Comparison of ENCODE assay signal across 25 cellular contexts in genomic region chr11:113814181-113814580, GRCh38. TPM values are rescaled to one million over a fixed set of nuclear protein-coding genes. Genes with fewer than 3 reads are reported as not detected.
"Had no signal": no experiment of that assay in that cellular context is flagged by ENCODE, and none has a peak within 500 bp of the region (broad histone marks: within the 10 kb centered on the region; RNA-seq: fewer than 3 reads in every experiment).

No MANE protein-coding gene starts in this region.

- H3K4me3 ChIP-seq: hepatocyte, psoas muscle, sigmoid colon, skin epidermis, stomach, thoracic aorta, transverse colon had no signal

- H3K9me3 ChIP-seq: psoas muscle, sigmoid colon, stomach, thoracic aorta, transverse colon had no signal

- H3K4me1 Mint-ChIP-seq: central memory CD8-positive, alpha-beta T cell; naive thymus-derived CD8-positive, alpha-beta T cell had no signal

- H3K27ac ChIP-seq: hepatocyte, psoas muscle, sigmoid colon, skin epidermis, stomach, thoracic aorta, transverse colon had no signal

- H2AFZ ChIP-seq: hepatocyte had no signal

- H3K4me3 Mint-ChIP-seq: central memory CD8-positive, alpha-beta T cell; effector memory CD8-positive, alpha-beta T cell; naive thymus-derived CD8-positive, alpha-beta T cell had no signal

- H3K27me3 Mint-ChIP-seq: central memory CD8-positive, alpha-beta T cell; effector memory CD8-positive, alpha-beta T cell; naive thymus-derived CD8-positive, alpha-beta T cell had no signal

- H3K27ac Mint-ChIP-seq: naive thymus-derived CD8-positive, alpha-beta T cell had no signal

- H3K4me2 ChIP-seq: hepatocyte had no signal

- H3K27me3 ChIP-seq: hepatocyte, sigmoid colon, stomach, transverse colon had no signal

- DNase-seq: cortex of kidney; effector memory CD8-positive, alpha-beta T cell; foreskin melanocyte; head of caudate nucleus; kidney glomerular epithelial cell; naive thymus-derived CD8-positive, alpha-beta T cell; psoas muscle; sigmoid colon; stimulated activated CD4-positive, alpha-beta T cell treated with anti-CD3 and anti-CD28 coated beads, Interleukin-2, amount 100 ng/mL, for 24 hours; stimulated activated CD4-positive, alpha-beta T cell treated with anti-CD3 and anti-CD28 coated beads, Interleukin-4, amount 100 ng/mL, for 4 hours; stimulated activated naive CD4-positive, alpha-beta T cell; stomach; substantia nigra; transverse colon had no signal

- H3K4me1 ChIP-seq: psoas muscle, sigmoid colon, stomach, transverse colon had no signal

- H3K79me2 ChIP-seq: hepatocyte had no signal

- ATAC-seq: effector memory CD8-positive, alpha-beta T cell; naive thymus-derived CD8-positive, alpha-beta T cell; psoas muscle had no signal

- H3K9me3 Mint-ChIP-seq: central memory CD8-positive, alpha-beta T cell; effector memory CD8-positive, alpha-beta T cell; naive thymus-derived CD8-positive, alpha-beta T cell had no signal

RNA-seq across cellular contexts. Expression of gene CLDN25, which starts 34.6 kb away (rescaled TPM):
- total RNA-seq: hepatocyte; liver; lung microvascular endothelial cell; mesenteric fat pad; mononuclear cell; naive thymus-derived CD8-positive, alpha-beta T cell; osteoblast; psoas muscle; sigmoid colon; stomach; thoracic aorta; transverse colon; ureter had no signal
- polyA plus RNA-seq: esophagus; hepatocyte; liver; naive thymus-derived CD8-positive, alpha-beta T cell; psoas muscle; sigmoid colon; stomach had no signal
